1 cellular context compared by ENCODE assay signal in the genomic region with DNA sequence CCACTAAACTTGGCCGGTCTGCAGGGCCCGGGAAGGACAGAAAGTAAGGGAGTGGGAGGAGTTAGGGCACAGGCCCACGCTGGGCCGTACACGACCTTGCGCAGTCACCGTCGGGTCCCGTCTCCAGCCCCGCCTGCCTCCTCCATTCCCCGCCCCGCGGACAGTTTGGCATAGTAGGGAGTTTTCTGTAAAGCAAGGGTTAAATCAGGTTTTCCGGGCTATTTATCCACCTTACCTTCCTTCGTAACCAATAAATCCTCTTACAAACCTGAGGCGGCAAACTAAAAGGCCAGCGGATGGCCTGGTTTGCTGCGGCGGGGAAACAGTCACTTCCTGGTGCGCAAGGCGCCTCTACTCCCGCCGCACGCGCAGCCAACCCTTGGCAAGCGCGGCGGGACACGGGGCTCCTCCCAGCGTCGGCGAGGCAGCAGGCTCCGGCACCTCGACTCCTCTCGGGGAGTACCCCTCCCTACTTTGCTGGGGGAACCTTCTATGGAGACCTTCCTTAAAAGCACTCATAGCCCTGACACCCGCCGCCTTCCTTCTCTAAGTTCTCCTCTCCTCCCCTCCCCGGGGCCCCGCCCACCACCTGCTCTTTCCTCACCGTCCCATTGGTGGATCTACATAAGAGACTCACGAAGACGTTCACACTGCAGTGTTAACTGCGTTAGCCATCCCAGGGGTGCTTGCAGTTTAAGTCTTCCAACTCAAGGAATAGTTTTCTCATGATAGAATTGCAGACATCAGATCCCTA.
TF ChIP-seq lines count a peak whose summit lies in the region.

A gene with protein sequence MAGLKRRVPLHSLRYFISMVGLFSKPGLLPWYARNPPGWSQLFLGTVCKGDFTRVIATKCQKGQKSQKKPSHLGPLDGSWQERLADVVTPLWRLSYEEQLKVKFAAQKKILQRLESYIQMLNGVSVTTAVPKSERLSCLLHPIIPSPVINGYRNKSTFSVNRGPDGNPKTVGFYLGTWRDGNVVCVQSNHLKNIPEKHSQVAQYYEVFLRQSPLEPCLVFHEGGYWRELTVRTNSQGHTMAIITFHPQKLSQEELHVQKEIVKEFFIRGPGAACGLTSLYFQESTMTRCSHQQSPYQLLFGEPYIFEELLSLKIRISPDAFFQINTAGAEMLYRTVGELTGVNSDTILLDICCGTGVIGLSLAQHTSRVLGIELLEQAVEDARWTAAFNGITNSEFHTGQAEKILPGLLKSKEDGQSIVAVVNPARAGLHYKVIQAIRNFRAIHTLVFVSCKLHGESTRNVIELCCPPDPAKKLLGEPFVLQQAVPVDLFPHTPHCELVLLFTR (minus strand): TSS at position 563 of the 754 bp plus-strand sequence. CDS start 9,822 bp downstream, outside the sequence.

TF ChIP-seq in K562, 482 proteins besides CTCF, POLR2A, EP300 and RAD21 (continued from another document and continues in another):
- TF ChIP-seq, protein P1, sequence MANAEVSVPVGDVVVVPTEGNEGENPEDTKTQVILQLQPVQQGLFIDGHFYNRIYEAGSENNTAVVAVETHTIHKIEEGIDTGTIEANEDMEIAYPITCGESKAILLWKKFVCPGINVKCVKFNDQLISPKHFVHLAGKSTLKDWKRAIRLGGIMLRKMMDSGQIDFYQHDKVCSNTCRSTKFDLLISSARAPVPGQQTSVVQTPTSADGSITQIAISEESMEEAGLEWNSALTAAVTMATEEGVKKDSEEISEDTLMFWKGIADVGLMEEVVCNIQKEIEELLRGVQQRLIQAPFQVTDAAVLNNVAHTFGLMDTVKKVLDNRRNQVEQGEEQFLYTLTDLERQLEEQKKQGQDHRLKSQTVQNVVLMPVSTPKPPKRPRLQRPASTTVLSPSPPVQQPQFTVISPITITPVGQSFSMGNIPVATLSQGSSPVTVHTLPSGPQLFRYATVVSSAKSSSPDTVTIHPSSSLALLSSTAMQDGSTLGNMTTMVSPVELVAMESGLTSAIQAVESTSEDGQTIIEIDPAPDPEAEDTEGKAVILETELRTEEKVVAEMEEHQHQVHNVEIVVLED (CRISPR knock-in tag; IDR thresholded peaks at IDR 0.05), result peak; percentile 58
- TF ChIP-seq, protein P2, sequence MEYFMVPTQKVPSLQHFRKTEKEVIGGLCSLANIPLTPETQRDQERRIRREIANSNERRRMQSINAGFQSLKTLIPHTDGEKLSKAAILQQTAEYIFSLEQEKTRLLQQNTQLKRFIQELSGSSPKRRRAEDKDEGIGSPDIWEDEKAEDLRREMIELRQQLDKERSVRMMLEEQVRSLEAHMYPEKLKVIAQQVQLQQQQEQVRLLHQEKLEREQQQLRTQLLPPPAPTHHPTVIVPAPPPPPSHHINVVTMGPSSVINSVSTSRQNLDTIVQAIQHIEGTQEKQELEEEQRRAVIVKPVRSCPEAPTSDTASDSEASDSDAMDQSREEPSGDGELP (CRISPR knock-in tag; IDR thresholded peaks at IDR 0.05; ENCODE audit: borderline replicate concordance), result peak; percentile 48; the same call in 1 of the 2 replicates
- TF ChIP-seq CTBP1 (IDR thresholded peaks at IDR 0.05; ENCODE audit: borderline replicate concordance) (peak; percentile 44; the same call in 1 of the 2 replicates), HDAC3 (IDR thresholded peaks at IDR 0.05; ENCODE audit: borderline replicate concordance, partially characterized antibody) (peak; percentile 18), CREM (IDR thresholded peaks at IDR 0.05; ENCODE audit: low read depth) (peak; percentile 8; the same call in 1 of the 2 replicates), PHTF2 (CRISPR knock-in tag; IDR thresholded peaks at IDR 0.05) (no peak), ETV1 (tag; conservative IDR thresholded peaks at IDR 0.05; ENCODE audit: low read depth) (peak; percentile 59; the same call in 1 of the 2 replicates), ATF7 (IDR thresholded peaks at IDR 0.05) (peak; percentile 47), RB1 (IDR thresholded peaks at IDR 0.05; ENCODE audit: low read depth) (peak; percentile 40; the same call in 1 of the 2 replicates), RBM15 (IDR thresholded peaks at IDR 0.05; ENCODE audit: insufficient read depth, low read length) (no peak), RFX5 (IDR thresholded peaks at IDR 0.05; ENCODE audit: low read depth, low read length) (no peak), TBL1XR1 (IDR thresholded peaks at IDR 0.05; ENCODE audit: low read length in 2 of 2) (0 out of 4 replicates have a peak, but pooled peaks of 1 of the 2 experiments have one; percentile 22), ASH1L (IDR thresholded peaks at IDR 0.05; ENCODE audit: borderline replicate concordance, low read depth, partially characterized antibody) (peak; percentile 54), BHLHE40 (IDR thresholded peaks at IDR 0.05; ENCODE audit: low read length) (peak; percentile 45)
- TF ChIP-seq, protein P3, sequence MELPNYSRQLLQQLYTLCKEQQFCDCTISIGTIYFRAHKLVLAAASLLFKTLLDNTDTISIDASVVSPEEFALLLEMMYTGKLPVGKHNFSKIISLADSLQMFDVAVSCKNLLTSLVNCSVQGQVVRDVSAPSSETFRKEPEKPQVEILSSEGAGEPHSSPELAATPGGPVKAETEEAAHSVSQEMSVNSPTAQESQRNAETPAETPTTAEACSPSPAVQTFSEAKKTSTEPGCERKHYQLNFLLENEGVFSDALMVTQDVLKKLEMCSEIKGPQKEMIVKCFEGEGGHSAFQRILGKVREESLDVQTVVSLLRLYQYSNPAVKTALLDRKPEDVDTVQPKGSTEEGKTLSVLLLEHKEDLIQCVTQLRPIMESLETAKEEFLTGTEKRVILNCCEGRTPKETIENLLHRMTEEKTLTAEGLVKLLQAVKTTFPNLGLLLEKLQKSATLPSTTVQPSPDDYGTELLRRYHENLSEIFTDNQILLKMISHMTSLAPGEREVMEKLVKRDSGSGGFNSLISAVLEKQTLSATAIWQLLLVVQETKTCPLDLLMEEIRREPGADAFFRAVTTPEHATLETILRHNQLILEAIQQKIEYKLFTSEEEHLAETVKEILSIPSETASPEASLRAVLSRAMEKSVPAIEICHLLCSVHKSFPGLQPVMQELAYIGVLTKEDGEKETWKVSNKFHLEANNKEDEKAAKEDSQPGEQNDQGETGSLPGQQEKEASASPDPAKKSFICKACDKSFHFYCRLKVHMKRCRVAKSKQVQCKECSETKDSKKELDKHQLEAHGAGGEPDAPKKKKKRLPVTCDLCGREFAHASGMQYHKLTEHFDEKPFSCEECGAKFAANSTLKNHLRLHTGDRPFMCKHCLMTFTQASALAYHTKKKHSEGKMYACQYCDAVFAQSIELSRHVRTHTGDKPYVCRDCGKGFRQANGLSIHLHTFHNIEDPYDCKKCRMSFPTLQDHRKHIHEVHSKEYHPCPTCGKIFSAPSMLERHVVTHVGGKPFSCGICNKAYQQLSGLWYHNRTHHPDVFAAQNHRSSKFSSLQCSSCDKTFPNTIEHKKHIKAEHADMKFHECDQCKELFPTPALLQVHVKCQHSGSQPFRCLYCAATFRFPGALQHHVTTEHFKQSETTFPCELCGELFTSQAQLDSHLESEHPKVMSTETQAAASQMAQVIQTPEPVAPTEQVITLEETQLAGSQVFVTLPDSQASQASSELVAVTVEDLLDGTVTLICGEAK (IDR thresholded peaks at IDR 0.05), result no peak
- TF ChIP-seq, protein P3 (CRISPR knock-in tag; IDR thresholded peaks at IDR 0.05), result no peak
- TF ChIP-seq, protein P4, sequence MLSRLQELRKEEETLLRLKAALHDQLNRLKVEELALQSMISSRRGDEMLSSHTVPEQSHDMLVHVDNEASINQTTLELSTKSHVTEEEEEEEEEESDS (CRISPR knock-in tag; IDR thresholded peaks at IDR 0.05), result no peak
- TF ChIP-seq, protein P5, sequence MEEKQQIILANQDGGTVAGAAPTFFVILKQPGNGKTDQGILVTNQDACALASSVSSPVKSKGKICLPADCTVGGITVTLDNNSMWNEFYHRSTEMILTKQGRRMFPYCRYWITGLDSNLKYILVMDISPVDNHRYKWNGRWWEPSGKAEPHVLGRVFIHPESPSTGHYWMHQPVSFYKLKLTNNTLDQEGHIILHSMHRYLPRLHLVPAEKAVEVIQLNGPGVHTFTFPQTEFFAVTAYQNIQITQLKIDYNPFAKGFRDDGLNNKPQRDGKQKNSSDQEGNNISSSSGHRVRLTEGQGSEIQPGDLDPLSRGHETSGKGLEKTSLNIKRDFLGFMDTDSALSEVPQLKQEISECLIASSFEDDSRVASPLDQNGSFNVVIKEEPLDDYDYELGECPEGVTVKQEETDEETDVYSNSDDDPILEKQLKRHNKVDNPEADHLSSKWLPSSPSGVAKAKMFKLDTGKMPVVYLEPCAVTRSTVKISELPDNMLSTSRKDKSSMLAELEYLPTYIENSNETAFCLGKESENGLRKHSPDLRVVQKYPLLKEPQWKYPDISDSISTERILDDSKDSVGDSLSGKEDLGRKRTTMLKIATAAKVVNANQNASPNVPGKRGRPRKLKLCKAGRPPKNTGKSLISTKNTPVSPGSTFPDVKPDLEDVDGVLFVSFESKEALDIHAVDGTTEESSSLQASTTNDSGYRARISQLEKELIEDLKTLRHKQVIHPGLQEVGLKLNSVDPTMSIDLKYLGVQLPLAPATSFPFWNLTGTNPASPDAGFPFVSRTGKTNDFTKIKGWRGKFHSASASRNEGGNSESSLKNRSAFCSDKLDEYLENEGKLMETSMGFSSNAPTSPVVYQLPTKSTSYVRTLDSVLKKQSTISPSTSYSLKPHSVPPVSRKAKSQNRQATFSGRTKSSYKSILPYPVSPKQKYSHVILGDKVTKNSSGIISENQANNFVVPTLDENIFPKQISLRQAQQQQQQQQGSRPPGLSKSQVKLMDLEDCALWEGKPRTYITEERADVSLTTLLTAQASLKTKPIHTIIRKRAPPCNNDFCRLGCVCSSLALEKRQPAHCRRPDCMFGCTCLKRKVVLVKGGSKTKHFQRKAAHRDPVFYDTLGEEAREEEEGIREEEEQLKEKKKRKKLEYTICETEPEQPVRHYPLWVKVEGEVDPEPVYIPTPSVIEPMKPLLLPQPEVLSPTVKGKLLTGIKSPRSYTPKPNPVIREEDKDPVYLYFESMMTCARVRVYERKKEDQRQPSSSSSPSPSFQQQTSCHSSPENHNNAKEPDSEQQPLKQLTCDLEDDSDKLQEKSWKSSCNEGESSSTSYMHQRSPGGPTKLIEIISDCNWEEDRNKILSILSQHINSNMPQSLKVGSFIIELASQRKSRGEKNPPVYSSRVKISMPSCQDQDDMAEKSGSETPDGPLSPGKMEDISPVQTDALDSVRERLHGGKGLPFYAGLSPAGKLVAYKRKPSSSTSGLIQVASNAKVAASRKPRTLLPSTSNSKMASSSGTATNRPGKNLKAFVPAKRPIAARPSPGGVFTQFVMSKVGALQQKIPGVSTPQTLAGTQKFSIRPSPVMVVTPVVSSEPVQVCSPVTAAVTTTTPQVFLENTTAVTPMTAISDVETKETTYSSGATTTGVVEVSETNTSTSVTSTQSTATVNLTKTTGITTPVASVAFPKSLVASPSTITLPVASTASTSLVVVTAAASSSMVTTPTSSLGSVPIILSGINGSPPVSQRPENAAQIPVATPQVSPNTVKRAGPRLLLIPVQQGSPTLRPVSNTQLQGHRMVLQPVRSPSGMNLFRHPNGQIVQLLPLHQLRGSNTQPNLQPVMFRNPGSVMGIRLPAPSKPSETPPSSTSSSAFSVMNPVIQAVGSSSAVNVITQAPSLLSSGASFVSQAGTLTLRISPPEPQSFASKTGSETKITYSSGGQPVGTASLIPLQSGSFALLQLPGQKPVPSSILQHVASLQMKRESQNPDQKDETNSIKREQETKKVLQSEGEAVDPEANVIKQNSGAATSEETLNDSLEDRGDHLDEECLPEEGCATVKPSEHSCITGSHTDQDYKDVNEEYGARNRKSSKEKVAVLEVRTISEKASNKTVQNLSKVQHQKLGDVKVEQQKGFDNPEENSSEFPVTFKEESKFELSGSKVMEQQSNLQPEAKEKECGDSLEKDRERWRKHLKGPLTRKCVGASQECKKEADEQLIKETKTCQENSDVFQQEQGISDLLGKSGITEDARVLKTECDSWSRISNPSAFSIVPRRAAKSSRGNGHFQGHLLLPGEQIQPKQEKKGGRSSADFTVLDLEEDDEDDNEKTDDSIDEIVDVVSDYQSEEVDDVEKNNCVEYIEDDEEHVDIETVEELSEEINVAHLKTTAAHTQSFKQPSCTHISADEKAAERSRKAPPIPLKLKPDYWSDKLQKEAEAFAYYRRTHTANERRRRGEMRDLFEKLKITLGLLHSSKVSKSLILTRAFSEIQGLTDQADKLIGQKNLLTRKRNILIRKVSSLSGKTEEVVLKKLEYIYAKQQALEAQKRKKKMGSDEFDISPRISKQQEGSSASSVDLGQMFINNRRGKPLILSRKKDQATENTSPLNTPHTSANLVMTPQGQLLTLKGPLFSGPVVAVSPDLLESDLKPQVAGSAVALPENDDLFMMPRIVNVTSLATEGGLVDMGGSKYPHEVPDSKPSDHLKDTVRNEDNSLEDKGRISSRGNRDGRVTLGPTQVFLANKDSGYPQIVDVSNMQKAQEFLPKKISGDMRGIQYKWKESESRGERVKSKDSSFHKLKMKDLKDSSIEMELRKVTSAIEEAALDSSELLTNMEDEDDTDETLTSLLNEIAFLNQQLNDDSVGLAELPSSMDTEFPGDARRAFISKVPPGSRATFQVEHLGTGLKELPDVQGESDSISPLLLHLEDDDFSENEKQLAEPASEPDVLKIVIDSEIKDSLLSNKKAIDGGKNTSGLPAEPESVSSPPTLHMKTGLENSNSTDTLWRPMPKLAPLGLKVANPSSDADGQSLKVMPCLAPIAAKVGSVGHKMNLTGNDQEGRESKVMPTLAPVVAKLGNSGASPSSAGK (IDR thresholded peaks at IDR 0.05), result peak; percentile 91
- TF ChIP-seq, protein P6, sequence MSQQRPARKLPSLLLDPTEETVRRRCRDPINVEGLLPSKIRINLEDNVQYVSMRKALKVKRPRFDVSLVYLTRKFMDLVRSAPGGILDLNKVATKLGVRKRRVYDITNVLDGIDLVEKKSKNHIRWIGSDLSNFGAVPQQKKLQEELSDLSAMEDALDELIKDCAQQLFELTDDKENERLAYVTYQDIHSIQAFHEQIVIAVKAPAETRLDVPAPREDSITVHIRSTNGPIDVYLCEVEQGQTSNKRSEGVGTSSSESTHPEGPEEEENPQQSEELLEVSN (IDR thresholded peaks at IDR 0.05; ENCODE audit: borderline replicate concordance in 1 of 2, extremely low read depth in 1 of 2, insufficient read depth in 1 of 2, insufficient read length in 1 of 2, low read depth in 1 of 2, low read length in 1 of 2, poor library complexity in 1 of 2, severe bottlenecking in 1 of 2), result peak; percentile 86 to 95
